Comparison of ENCODE assay signal across 24 cellular contexts in the genomic region with DNA sequence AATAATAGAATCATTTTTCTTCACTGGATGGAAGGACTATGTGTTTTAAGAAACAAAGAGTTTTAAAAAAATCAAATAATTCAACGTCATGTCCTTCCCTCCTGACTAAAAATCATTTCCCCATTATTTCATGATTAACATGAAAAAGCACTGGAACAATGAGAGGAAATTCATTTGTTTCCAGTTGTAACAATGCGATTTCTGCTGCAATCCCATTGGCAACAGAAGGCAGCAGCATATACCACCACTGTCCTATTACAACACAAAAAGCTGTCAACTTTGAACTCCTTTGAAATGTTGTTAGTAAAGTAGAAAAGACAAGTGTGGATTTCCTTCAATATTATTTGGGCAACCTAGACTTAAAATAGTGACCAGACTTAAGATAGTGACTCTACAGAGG.
"Had no signal": no experiment of that assay in that cellular context is flagged by ENCODE, and none has a peak within 500 bp of the region (broad histone marks: within the 10 kb centered on the region; RNA-seq: fewer than 3 reads in every experiment).

No MANE protein-coding gene starts in this region.

- H3K4me3 Mint-ChIP-seq: activated CD8-positive, alpha-beta memory T cell treated with anti-CD3 and anti-CD28 coated beads, Interleukin-2, amount 10 ng/mL, durations not matched to agents 7 days and 5 days; activated T-cell treated with anti-CD3 and anti-CD28 coated beads, Interleukin-2, amount 50 U/mL, for 4 hours; brain; T-helper 17 cell; WTC11 had no signal

- H3K36me3 Mint-ChIP-seq: brain, WTC11 had no signal

- H3K9me3 Mint-ChIP-seq: activated T-cell treated with anti-CD3 and anti-CD28 coated beads, Interleukin-2, amount 50 U/mL, for 4 hours; brain; WTC11 had no signal

- H2AFZ ChIP-seq: PC-9 had no signal

- H3K27ac ChIP-seq: PC-9 had no signal

- H3K27ac Mint-ChIP-seq: activated CD8-positive, alpha-beta memory T cell treated with anti-CD3 and anti-CD28 coated beads, Interleukin-2, amount 10 ng/mL, durations not matched to agents 7 days and 5 days; activated naive CD4-positive, alpha-beta T cell treated with anti-CD3 and anti-CD28 coated beads, Interleukin-2, amount 50 U/mL, for 72 hours; brain; T-helper 17 cell; WTC11 had no signal

- H3K27me3 Mint-ChIP-seq: activated CD8-positive, alpha-beta memory T cell treated with anti-CD3 and anti-CD28 coated beads, Interleukin-2, amount 10 ng/mL, durations not matched to agents 7 days and 5 days; IgD-negative memory B cell; T-helper 17 cell had no signal

- H3K4me3 ChIP-seq: PC-9 had no signal

- ATAC-seq: activated CD8-positive, alpha-beta memory T cell treated with anti-CD3 and anti-CD28 coated beads, Interleukin-2, amount 10 ng/mL, durations not matched to agents 7 days and 5 days; activated naive CD4-positive, alpha-beta T cell treated with anti-CD3 and anti-CD28 coated beads, Interleukin-2, amount 50 U/mL, for 72 hours; activated T-cell treated with anti-CD3 and anti-CD28 coated beads, Interleukin-2, amount 50 U/mL, for 4 hours; T-helper 17 cell; WTC11 had no signal

- FAIRE-seq: astrocyte had no signal

- H3K4me2 ChIP-seq: PC-9 had no signal

- DNase-seq: activated CD4-positive, alpha-beta T cell treated with anti-CD3 and anti-CD28 coated beads for 48 hours; activated CD4-positive, alpha-beta T cell treated with anti-CD3 and anti-CD28 coated beads, Interleukin-2, amount 50 U/mL, for 4 hours; activated CD4-positive, CD25-positive, alpha-beta regulatory T cell treated with anti-CD3 and anti-CD28 coated beads, Interleukin-2, amount 50 U/mL, for 72 hours; activated CD8-positive, alpha-beta memory T cell treated with anti-CD3 and anti-CD28 coated beads, Interleukin-2, amount 10 ng/mL, durations not matched to agents 7 days and 5 days; activated effector memory CD4-positive, alpha-beta T cell treated with anti-CD3 and anti-CD28 coated beads, Interleukin-2, amount 50 U/mL, for 16 hours; activated naive CD4-positive, alpha-beta T cell treated with Interleukin-2 at 50 U/mL for 16 hours; activated T-cell treated with anti-CD3 and anti-CD28 coated beads, Interleukin-2, amount 50 U/mL, for 4 hours; amygdala; KG1; NCI-H1048; NCI-H146; NCI-H187 treated with DMSO at 0.1 percent for 48 hours; NCI-H2081 treated with DMSO at 0.1 percent for 48 hours; NCI-H446; NCI-H524; PC-9; SIG-M5; T-helper 17 cell; T-helper 9 cell had no signal
